In the genomic region with DNA sequence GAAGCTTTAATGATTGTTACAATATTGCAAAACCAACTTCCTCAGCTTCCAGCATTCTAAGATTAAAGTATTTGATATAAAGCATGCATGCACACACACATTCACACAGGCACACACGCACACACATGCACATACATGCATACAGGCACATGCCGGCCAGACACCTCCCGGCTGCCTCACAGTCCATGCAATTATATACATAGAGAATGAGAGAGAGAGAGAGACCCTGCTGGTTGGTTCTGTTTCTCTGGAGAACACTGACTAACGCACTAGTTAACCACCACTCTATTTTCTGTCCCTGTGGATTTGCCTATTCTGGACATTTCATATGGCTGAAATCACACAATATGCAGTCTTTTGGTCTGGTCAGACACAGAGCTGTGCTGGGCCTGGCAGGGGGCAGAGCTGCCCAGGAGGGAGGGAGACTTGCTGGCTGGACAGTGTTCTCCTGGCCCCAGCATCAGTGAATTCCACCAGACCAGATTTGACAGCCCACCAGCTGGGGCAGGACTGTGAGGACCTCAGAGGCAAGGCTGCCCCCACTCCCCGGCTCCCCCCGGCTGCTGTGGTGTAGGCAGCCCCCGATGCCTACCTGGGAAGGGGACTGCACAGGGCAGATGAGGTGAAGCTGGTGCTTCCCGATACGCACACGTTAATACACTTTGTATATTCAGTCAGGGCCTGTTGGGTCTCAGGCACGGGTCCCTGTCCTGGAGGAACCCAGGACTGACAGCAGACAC, we compare ENCODE assay signal across 32 cellular contexts.
"Had no signal": no experiment of that assay in that cellular context is flagged by ENCODE, and none has a peak within 500 bp of the region (broad histone marks: within the 10 kb centered on the region; RNA-seq: fewer than 3 reads in every experiment).

No MANE protein-coding gene starts in this region.

- FAIRE-seq: endometrium, endothelial cell of umbilical vein had no signal

- H3K4me1 ChIP-seq: adrenal gland, body of pancreas, colonic mucosa, esophagus squamous epithelium, gastroesophageal sphincter had no signal

- DNase-seq: activated CD4-positive, alpha-beta memory T cell treated with anti-CD3 and anti-CD28 coated beads for 36 hours; activated CD4-positive, alpha-beta T cell treated with anti-CD3 and anti-CD28 coated beads for 36 hours; activated CD4-positive, alpha-beta T cell treated with anti-CD3 and anti-CD28 coated beads, Interleukin-2, amount 10 ng/mL, durations not matched to agents 24 days and 14 days; activated CD4-positive, CD25-positive, alpha-beta regulatory T cell; activated CD4-positive, CD25-positive, alpha-beta regulatory T cell treated with anti-CD3 and anti-CD28 coated beads, Interleukin-2, amount 50 U/mL, for 72 hours; activated CD8-positive, alpha-beta memory T cell treated with anti-CD3 and anti-CD28 coated beads, Interleukin-2, amount 10 ng/mL, durations not matched to agents 7 days and 5 days; activated CD8-positive, alpha-beta memory T cell treated with anti-CD3 and anti-CD28 coated beads, Interleukin-2, amount 50 U/mL, for 4 hours; activated CD8-positive, alpha-beta T cell treated with anti-CD3 and anti-CD28 coated beads, Interleukin-2, amount 10 ng/mL, durations not matched to agents 7 days and 5 days; activated effector memory CD4-positive, alpha-beta T cell treated with anti-CD3 and anti-CD28 coated beads, Interleukin-2, amount 50 U/mL, for 16 hours; activated naive CD4-positive, alpha-beta T cell treated with anti-CD3 and anti-CD28 coated beads for 36 hours; activated naive CD8-positive, alpha-beta T cell treated with anti-CD3 and anti-CD28 coated beads for 36 hours; activated naive CD8-positive, alpha-beta T cell treated with anti-CD3 and anti-CD28 coated beads, Interleukin-2, amount 50 U/mL, for 24 hours; activated T-cell treated with anti-CD3 and anti-CD28 coated beads, Interleukin-2, amount 50 U/mL, for 1 hour; activated T-cell treated with anti-CD3 and anti-CD28 coated beads, Interleukin-2, amount 50 U/mL, for 48 hours; adrenal gland; amygdala; aorta; body of pancreas; central memory CD4-positive, alpha-beta T cell; cerebellar nuclear complex; colonic mucosa; effector CD8-positive, alpha-beta T cell; esophagus squamous epithelium; foreskin melanocyte; T-helper 1 cell; T-helper 2 cell had no signal

- H3K9me3 ChIP-seq: adrenal gland, body of pancreas, breast epithelium, colonic mucosa, esophagus squamous epithelium, gastroesophageal sphincter had no signal

- ATAC-seq: activated CD4-positive, alpha-beta T cell treated with anti-CD3 and anti-CD28 coated beads for 36 hours; activated CD8-positive, alpha-beta memory T cell treated with anti-CD3 and anti-CD28 coated beads, Interleukin-2, amount 10 ng/mL, durations not matched to agents 7 days and 5 days; activated CD8-positive, alpha-beta T cell treated with anti-CD3 and anti-CD28 coated beads, Interleukin-2, amount 10 ng/mL, durations not matched to agents 7 days and 5 days; activated naive CD8-positive, alpha-beta T cell treated with anti-CD3 and anti-CD28 coated beads, Interleukin-2, amount 50 U/mL, for 24 hours; body of pancreas; gastroesophageal sphincter had no signal

- H3K27ac ChIP-seq: adrenal gland, body of pancreas, breast epithelium, cardiac muscle cell, colonic mucosa, epithelial cell of prostate, esophagus squamous epithelium, gastroesophageal sphincter had no signal

- H3K27me3 ChIP-seq: adrenal gland, body of pancreas, cardiac muscle cell, colonic mucosa had no signal

- H3K36me3 ChIP-seq: adrenal gland, breast epithelium, cardiac muscle cell, colonic mucosa, esophagus squamous epithelium, gastroesophageal sphincter had no signal

- H3K4me3 ChIP-seq: adrenal gland, body of pancreas, breast epithelium, cardiac muscle cell, colonic mucosa, esophagus squamous epithelium, gastroesophageal sphincter had no signal
